Comparison of ENCODE assay signal across 1 cellular context in genomic region chr5:81787843-81788242, GRCh38.
TF ChIP-seq lines count a peak whose summit lies in the region.

No MANE protein-coding gene starts in this region.

TF ChIP-seq in H1, 55 proteins besides CTCF, POLR2A, EP300 and RAD21 (continued from another document):
- TF ChIP-seq CHD7 (IDR thresholded peaks at IDR 0.05; ENCODE audit: insufficient replicate concordance, low read length) = peak; percentile 58
- TF ChIP-seq CEBPB (IDR thresholded peaks at IDR 0.05; ENCODE audit: low read depth, low read length) = peak; percentile 78; the same call in 1 of the 2 replicates
